Comparison of ENCODE assay signal across 10 cellular contexts in the genomic region with DNA sequence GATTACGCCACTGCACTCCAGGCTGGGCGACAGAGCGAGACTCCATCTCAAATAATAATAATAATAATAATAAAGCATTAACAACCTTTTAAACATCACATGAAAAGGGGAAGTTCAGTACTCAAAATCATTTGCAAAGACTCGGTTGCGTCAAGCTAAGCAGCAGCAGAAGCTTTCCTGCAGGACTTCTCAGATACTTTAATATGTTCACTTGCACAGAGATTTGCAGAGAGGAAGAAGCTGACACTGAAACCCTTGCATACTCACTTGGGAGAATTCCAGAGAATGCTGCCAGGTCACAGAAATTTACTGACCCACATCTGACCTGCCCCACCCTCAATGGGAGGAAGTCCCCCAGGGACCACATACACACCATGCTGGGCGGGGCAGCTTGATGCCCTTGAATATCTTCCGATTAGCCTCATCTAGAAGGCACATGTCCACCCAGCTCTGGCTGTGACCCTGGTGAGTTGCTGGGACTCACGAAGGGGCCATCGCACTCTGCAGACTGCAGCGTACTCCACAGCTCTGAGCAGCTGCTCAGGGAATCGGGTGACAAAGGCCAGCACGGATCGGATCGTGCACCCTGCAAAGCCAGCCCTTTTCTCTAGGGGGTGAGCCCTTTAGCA.
DNase-seq lines count a peak whose midpoint lies in the region; ATAC-seq lines count a peak whose summit lies in the region.
"Had no signal": no experiment of that assay in that cellular context is flagged by ENCODE, and none has a peak within 500 bp of the region (broad histone marks: within the 10 kb centered on the region; RNA-seq: fewer than 3 reads in every experiment).

No MANE protein-coding gene starts in this region.

- no peak for ATAC-seq in HG03342 (IDR thresholded peaks at IDR 0.05; ENCODE audit: unreplicated experiment)
- no peak for ATAC-seq in HG02981 (IDR thresholded peaks at IDR 0.05; ENCODE audit: unreplicated experiment)

- H3K36me3 ChIP-seq in SJSA1 (peaks cover 3% of the 10 kb centered on the region; the same call in 1 of the 2 replicates), subcutaneous abdominal adipose tissue (ENCODE audit: control insufficient read depth in 5 of 5, insufficient read depth in 5 of 5, low read length in 5 of 5) (peaks cover 0 to 7% (median 0%) of the 10 kb centered on the region in 5 donors)

- no peaks in the 10 kb centered on the region for H3K9me3 ChIP-seq in SJSA1 (replicated peaks)
- H3K9me3 ChIP-seq in subcutaneous abdominal adipose tissue (ENCODE audit: control insufficient read depth in 5 of 5, low read length in 5 of 5), result no peaks in the 10 kb centered on the region

- DNase-seq in SIG-M5 treated with dmso at 0.1 percent for 504 hours (lab: John Stamatoyannopoulos, UW; ENCODE audit: unreplicated experiment) (peak; percentile 19), SIG-M5 (lab: John Stamatoyannopoulos, UW) (no peak), SJSA1 (ENCODE audit: low read depth in 1 of 2, low spot score in 2 of 2) (peak; percentile 76 to 81), cerebellar nuclear complex (lab: John Stamatoyannopoulos, UW) (no peak)
- DNase-seq: NCI-H2081, T-helper 2 cell had no signal

- H3K27me3 ChIP-seq in SJSA1 (replicated peaks) (no peaks in the 10 kb centered on the region), layer of hippocampus (ENCODE audit: control insufficient read depth, insufficient read depth, low read length) (no peaks in the 10 kb centered on the region), subcutaneous abdominal adipose tissue (ENCODE audit: control insufficient read depth in 5 of 5, insufficient read depth in 4 of 5, low read length in 5 of 5) (no peaks in the 10 kb centered on the region)

- no peak overlapping the region for H3K4me3 ChIP-seq in SJSA1
- peak overlapping the region in 1 of 5 donors; percentile 6 for H3K4me3 ChIP-seq in subcutaneous abdominal adipose tissue (ENCODE audit: low read depth in 1 of 5, low read length in 5 of 5)

- H3K4me1 ChIP-seq in SJSA1 (replicated peaks) (peaks cover 92% of the 10 kb centered on the region), subcutaneous abdominal adipose tissue (ENCODE audit: control insufficient read depth in 5 of 5, insufficient read depth in 5 of 5, low read length in 5 of 5) (peaks cover 16 to 62% (median 46%) of the 10 kb centered on the region in 5 donors)

- H3K9ac ChIP-seq in subcutaneous abdominal adipose tissue (ENCODE audit: low read length in 5 of 5), result peak overlapping the region in 1 of 5 donors; percentile 52

- H3K27ac ChIP-seq in SJSA1 (peak overlapping the region; percentile 67), layer of hippocampus (ENCODE audit: low read depth, low read length) (peak overlapping the region; percentile 99), subcutaneous abdominal adipose tissue (ENCODE audit: low read depth, low read length) (peak overlapping the region; percentile 46)

Comparison
In these comparisons a context has a peak if more than half of its experiments do, and no peak if none do; other contexts are left out.
1. DNase-seq: peak in SIG-M5 treated with dmso at 0.1 percent for 504 hours (single experiment) and SJSA1 (2 of 2); none in SIG-M5 (single experiment) and cerebellar nuclear complex (0 of 2).
2. H3K27ac ChIP-seq: peak in every context shown above with its lines; median percentile 99 in layer of hippocampus; 67 in SJSA1; 46 in subcutaneous abdominal adipose tissue.